8 cellular contexts compared by ENCODE assay signal in the genomic region with DNA sequence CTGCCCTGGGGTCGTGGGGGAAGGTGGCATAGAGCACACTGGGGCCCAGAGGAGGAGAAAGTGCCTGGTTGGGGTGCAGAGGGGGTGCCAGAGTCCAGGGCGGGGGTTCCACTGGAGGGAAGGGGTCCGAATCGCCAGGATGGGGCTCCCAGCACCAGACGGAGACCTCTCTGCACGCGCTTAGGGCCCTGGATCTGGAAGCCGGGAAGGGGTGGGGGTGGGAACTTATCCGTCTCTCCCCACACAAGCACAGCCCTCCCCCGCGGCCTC. TPM values are rescaled to one million over a fixed set of nuclear protein-coding genes. Genes with fewer than 3 reads are reported as not detected.
DNase-seq lines count a peak whose midpoint lies in the region; ATAC-seq and FAIRE-seq lines count a peak whose summit lies in the region.

No MANE protein-coding gene starts in this region.

- H3K27ac ChIP-seq in CD4-positive, alpha-beta memory T cell (ENCODE audit: low read depth, low read length), result peak overlapping the region; percentile 86
- H3K27ac ChIP-seq in right cardiac atrium (ENCODE audit: low read length) (peak overlapping the region; percentile 98), skeletal muscle tissue (ENCODE audit: low read depth, low read length) (peak overlapping the region; percentile 100)

- POLR2A ChIA-PET in CD4-positive, alpha-beta memory T cell (lab: Charles Lee; ENCODE audit: partially characterized antibody), result interaction anchor here (1.0 to 10.8 kb wide), 8 partner anchors 9 to 183 kb away, joined by 3 to 397 read pairs (median 6); partner anchors contain the start of genes CIRBP and FAM174C
- POLR2A ChIA-PET in activated naive CD8-positive, alpha-beta T cell treated with anti-CD3 and anti-CD28 coated beads, Interleukin-2, amount 10 ng/mL, durations not matched to agents 7 days and 5 days (lab: Charles Lee), result interaction anchor here (3.2 to 6.6 kb wide), 3 partner anchors 10 to 18 kb away, joined by 27 to 115 read pairs (median 47); partner anchors contain the start of gene CIRBP

- H3K9me3 ChIP-seq in CD4-positive, alpha-beta memory T cell (ENCODE audit: control insufficient read depth in 1 of 2, low read length in 2 of 2), result no peaks in the 10 kb centered on the region
- H3K9me3 ChIP-seq in right cardiac atrium (ENCODE audit: control insufficient read depth, low read length) (no peaks in the 10 kb centered on the region), skeletal muscle tissue (ENCODE audit: control insufficient read depth in 3 of 3, low read length in 3 of 3) (no peaks in the 10 kb centered on the region)

- peak overlapping the region; percentile 92 to 95 (median 93) for H3K4me3 Mint-ChIP-seq in CD4-positive, alpha-beta memory T cell
- H3K4me3 Mint-ChIP-seq in activated naive CD8-positive, alpha-beta T cell treated with anti-CD3 and anti-CD28 coated beads, Interleukin-2, amount 10 ng/mL, durations not matched to agents 7 days and 5 days, result peak overlapping the region; percentile 93

- peak overlapping the region; percentile 90 to 98 (median 94) for H3K27ac Mint-ChIP-seq in CD4-positive, alpha-beta memory T cell
- peak overlapping the region; percentile 98 for H3K27ac Mint-ChIP-seq in activated naive CD8-positive, alpha-beta T cell treated with anti-CD3 and anti-CD28 coated beads, Interleukin-2, amount 10 ng/mL, durations not matched to agents 7 days and 5 days

- peak overlapping the region; percentile 20 to 83 (median 69) for H3K9ac ChIP-seq in skeletal muscle tissue (ENCODE audit: low read depth in 1 of 3, low read length in 3 of 3)

- peaks cover 0 to 11% (median 0%) of the 10 kb centered on the region in 8 donors for H3K9me3 Mint-ChIP-seq in CD4-positive, alpha-beta memory T cell
- no peaks in the 10 kb centered on the region for H3K9me3 Mint-ChIP-seq in activated naive CD8-positive, alpha-beta T cell treated with anti-CD3 and anti-CD28 coated beads, Interleukin-2, amount 10 ng/mL, durations not matched to agents 7 days and 5 days

- peaks cover 13 to 23% of the 10 kb centered on the region in 2 donors for H3K36me3 Mint-ChIP-seq in CD4-positive, alpha-beta memory T cell
- peaks cover 10% of the 10 kb centered on the region for H3K36me3 Mint-ChIP-seq in activated naive CD8-positive, alpha-beta T cell treated with anti-CD3 and anti-CD28 coated beads, Interleukin-2, amount 10 ng/mL, durations not matched to agents 7 days and 5 days

- peaks cover 2 to 30% (median 14%) of the 10 kb centered on the region in 4 donors for H3K4me1 Mint-ChIP-seq in CD4-positive, alpha-beta memory T cell
- peaks cover 10% of the 10 kb centered on the region for H3K4me1 Mint-ChIP-seq in activated naive CD8-positive, alpha-beta T cell treated with anti-CD3 and anti-CD28 coated beads, Interleukin-2, amount 10 ng/mL, durations not matched to agents 7 days and 5 days

- no peaks in the 10 kb centered on the region for H3K27me3 Mint-ChIP-seq in CD4-positive, alpha-beta memory T cell
- H3K27me3 Mint-ChIP-seq in activated naive CD8-positive, alpha-beta T cell treated with anti-CD3 and anti-CD28 coated beads, Interleukin-2, amount 10 ng/mL, durations not matched to agents 7 days and 5 days, result no peaks in the 10 kb centered on the region

- H3K27me3 ChIP-seq in CD4-positive, alpha-beta memory T cell (ENCODE audit: insufficient read depth, low read length), result no peaks in the 10 kb centered on the region
- H3K27me3 ChIP-seq in right cardiac atrium (ENCODE audit: control insufficient read depth, insufficient read depth) (no peaks in the 10 kb centered on the region), skeletal muscle tissue (ENCODE audit: control insufficient read depth in 3 of 3, insufficient read depth in 3 of 3, low read length in 3 of 3) (no peaks in the 10 kb centered on the region)

- intact Hi-C loops in CD4-positive, alpha-beta memory T cell (cut with micrococcal nuclease), result loop anchor here (5.0 kb wide), 1 partner anchor 156 kb away; the partner anchor contains the start of gene DAZAP1
- intact Hi-C loops in right cardiac atrium (cut with DNase I), result no loop called here

- peaks cover 20% of the 10 kb centered on the region for H3K36me3 ChIP-seq in CD4-positive, alpha-beta memory T cell (ENCODE audit: insufficient read depth, low read length)
- H3K36me3 ChIP-seq in skeletal muscle tissue (ENCODE audit: control insufficient read depth in 3 of 3, insufficient read depth in 3 of 3, low read length in 3 of 3), result peaks cover 18 to 30% (median 23%) of the 10 kb centered on the region in 3 donors

- CTCF ChIA-PET in CD4-positive, alpha-beta memory T cell (lab: Charles Lee; ENCODE audit: partially characterized antibody), result interaction anchor here (1.3 kb wide), 1 partner anchor 15 kb away, joined by 5 read pairs; no protein-coding TSS in a partner anchor

- peaks cover 37% of the 10 kb centered on the region for H3K4me1 ChIP-seq in CD4-positive, alpha-beta memory T cell (ENCODE audit: insufficient read depth, low read length)
- peaks cover 15% of the 10 kb centered on the region for H3K4me1 ChIP-seq in right cardiac atrium (ENCODE audit: control insufficient read depth, insufficient read depth, low read length)
- H3K4me1 ChIP-seq in skeletal muscle tissue (ENCODE audit: control insufficient read depth in 3 of 3, insufficient read depth in 3 of 3, low read length in 3 of 3), result peaks cover 42 to 62% (median 61%) of the 10 kb centered on the region in 3 donors

- peak overlapping the region; percentile 47 to 66 for H3K4me3 ChIP-seq in CD4-positive, alpha-beta memory T cell (ENCODE audit: low read length in 2 of 2)
- peak overlapping the region; percentile 68 for H3K4me3 ChIP-seq in right cardiac atrium (ENCODE audit: low read length)
- H3K4me3 ChIP-seq in skeletal muscle tissue (ENCODE audit: low read length in 3 of 3), result peak overlapping the region; percentile 69 to 74 (median 72)

- no peak for DNase-seq in CD4-positive, alpha-beta memory T cell
- DNase-seq in HT1080 (ENCODE audit: low read depth), result peak; percentile 72
- no peak for DNase-seq in activated naive CD8-positive, alpha-beta T cell treated with anti-CD3 and anti-CD28 coated beads, Interleukin-2, amount 10 ng/mL, durations not matched to agents 7 days and 5 days
- peak in 2 of 3 donors; percentile 93 for DNase-seq in right cardiac atrium
- no peak for DNase-seq in GM19239 (ENCODE audit: insufficient read length, low spot score)
- no peak for DNase-seq in AG08395 (ENCODE audit: low spot score)

- no peak for ATAC-seq in activated naive CD8-positive, alpha-beta T cell treated with anti-CD3 and anti-CD28 coated beads, Interleukin-2, amount 10 ng/mL, durations not matched to agents 7 days and 5 days (ENCODE audit: low read depth)
- ATAC-seq in right cardiac atrium (no peak), GM21381 (IDR thresholded peaks at IDR 0.05; ENCODE audit: unreplicated experiment) (no peak)

- no peak for FAIRE-seq in GM19239 (lab: Jason Lieb, UNC)

- 2% methylated on average over 11 of the region's 11 CpGs for WGBS in right cardiac atrium

RNA-seq across cellular contexts. Expression of gene MIDN, which starts 2.8 kb away (rescaled TPM):
- total RNA-seq in CD4-positive, alpha-beta memory T cell, result 10 to 100 TPM; 30.3 to 34.0 TPM
- polyA plus RNA-seq in CD4-positive, alpha-beta memory T cell, result 1 to 10 TPM in 1 of 2 donors, under 1 TPM in 1; 0.75 to 6.1 TPM
- 10.1 and 11.2 TPM in 2 replicates for total RNA-seq in HT1080 (2014; rRNA removed; shearing (Covaris generic))
- 39.7 and 46.2 TPM in 2 replicates for polyA plus RNA-seq in HT1080 (2015; cell fraction: cytosol; rRNA removed)
- polyA plus RNA-seq in HT1080 (2015; cell fraction: nucleus; rRNA removed), result 62.1 and 101 TPM in 2 replicates
- total RNA-seq in activated naive CD8-positive, alpha-beta T cell treated with anti-CD3 and anti-CD28 coated beads, Interleukin-2, amount 10 ng/mL, durations not matched to agents 7 days and 5 days, result 10 to 100 TPM; 75.2 to 80.7 TPM
- 100 to 1,000 TPM in 1 of 4 donors, 10 to 100 TPM in 3; 50.2 to 123 (median 62.4) TPM for total RNA-seq in right cardiac atrium
- 45.6 TPM for polyA plus RNA-seq in right cardiac atrium
- 5.2 TPM for total RNA-seq in skeletal muscle tissue

RNA-seq across cellular contexts. Expression of gene ATP5F1D, which starts 9.6 kb away (rescaled TPM):
- total RNA-seq in CD4-positive, alpha-beta memory T cell, result 100 to 1,000 TPM; 105 to 108 TPM
- polyA plus RNA-seq in CD4-positive, alpha-beta memory T cell, result 100 to 1,000 TPM; 133 to 243 TPM
- total RNA-seq in HT1080 (2014; rRNA removed; shearing (Covaris generic)), result 55.4 and 127 TPM in 2 replicates
- polyA plus RNA-seq in HT1080 (2015; cell fraction: cytosol; rRNA removed), result 369 and 385 TPM in 2 replicates
- 147 and 154 TPM in 2 replicates for polyA plus RNA-seq in HT1080 (2015; cell fraction: nucleus; rRNA removed)
- 100 to 1,000 TPM; 157 to 161 TPM for total RNA-seq in activated naive CD8-positive, alpha-beta T cell treated with anti-CD3 and anti-CD28 coated beads, Interleukin-2, amount 10 ng/mL, durations not matched to agents 7 days and 5 days
- total RNA-seq in right cardiac atrium (100 to 1,000 TPM; 490 to 706 (median 622) TPM), skeletal muscle tissue (24.5 TPM)
- polyA plus RNA-seq in right cardiac atrium, result 660 TPM

RNA-seq across cellular contexts. Expression of gene CBARP, which starts 13.4 kb away (rescaled TPM):
- not detected for total RNA-seq in CD4-positive, alpha-beta memory T cell
- not detected for polyA plus RNA-seq in CD4-positive, alpha-beta memory T cell
- total RNA-seq in HT1080 (2014; rRNA removed; shearing (Covaris generic)), result 3.1 and 3.2 TPM in 2 replicates
- polyA plus RNA-seq in HT1080 (2015; cell fraction: cytosol; rRNA removed), result 5.9 and 6.6 TPM in 2 replicates
- 11.9 TPM in 2 replicates for polyA plus RNA-seq in HT1080 (2015; cell fraction: nucleus; rRNA removed)
- total RNA-seq in activated naive CD8-positive, alpha-beta T cell treated with anti-CD3 and anti-CD28 coated beads, Interleukin-2, amount 10 ng/mL, durations not matched to agents 7 days and 5 days, result under 1 TPM; 0.14 to 0.17 TPM
- total RNA-seq in right cardiac atrium (1 to 10 TPM in 3 of 4 donors, under 1 TPM in 1; 0.89 to 2.2 (median 1.5) TPM), skeletal muscle tissue (not detected)
- polyA plus RNA-seq in right cardiac atrium, result 0.97 TPM

RNA-seq across cellular contexts. Expression of gene CIRBP, which starts 18.0 kb away (rescaled TPM):
- total RNA-seq in CD4-positive, alpha-beta memory T cell, result 100 to 1,000 TPM; 574 to 638 TPM
- polyA plus RNA-seq in CD4-positive, alpha-beta memory T cell, result 100 to 1,000 TPM; 160 to 257 TPM
- 170 and 219 TPM in 2 replicates for total RNA-seq in HT1080 (2014; rRNA removed; shearing (Covaris generic))
- polyA plus RNA-seq in HT1080 (2015; cell fraction: cytosol; rRNA removed), result 148 and 175 TPM in 2 replicates
- 531 and 623 TPM in 2 replicates for polyA plus RNA-seq in HT1080 (2015; cell fraction: nucleus; rRNA removed)
- 100 to 1,000 TPM; 327 to 342 TPM for total RNA-seq in activated naive CD8-positive, alpha-beta T cell treated with anti-CD3 and anti-CD28 coated beads, Interleukin-2, amount 10 ng/mL, durations not matched to agents 7 days and 5 days
- total RNA-seq in right cardiac atrium (100 to 1,000 TPM; 288 to 417 (median 333) TPM), skeletal muscle tissue (413 TPM)
- polyA plus RNA-seq in right cardiac atrium, result 370 TPM

RNA-seq across cellular contexts. Expression of gene FAM174C, which starts 24.2 kb away (rescaled TPM):
- 10 to 100 TPM; 50.5 to 54.2 TPM for total RNA-seq in CD4-positive, alpha-beta memory T cell
- 100 to 1,000 TPM in 1 of 2 donors, 10 to 100 TPM in 1; 57.2 to 114 TPM for polyA plus RNA-seq in CD4-positive, alpha-beta memory T cell
- 53.1 and 58.1 TPM in 2 replicates for total RNA-seq in HT1080 (2014; rRNA removed; shearing (Covaris generic))
- 64.5 and 87.6 TPM in 2 replicates for polyA plus RNA-seq in HT1080 (2015; cell fraction: cytosol; rRNA removed)
- 29.4 and 37.0 TPM in 2 replicates for polyA plus RNA-seq in HT1080 (2015; cell fraction: nucleus; rRNA removed)
- 10 to 100 TPM; 44.5 to 48.3 TPM for total RNA-seq in activated naive CD8-positive, alpha-beta T cell treated with anti-CD3 and anti-CD28 coated beads, Interleukin-2, amount 10 ng/mL, durations not matched to agents 7 days and 5 days
- total RNA-seq in right cardiac atrium (10 to 100 TPM; 15.9 to 18.1 (median 17.0) TPM), skeletal muscle tissue (9.4 TPM)
- polyA plus RNA-seq in right cardiac atrium, result 25.3 TPM

Comparison
In these comparisons a context has a peak if more than half of its experiments do, and no peak if none do; other contexts are left out.
1. DNase-seq: peak in HT1080 (single experiment) and right cardiac atrium (2 of 3); none in CD4-positive, alpha-beta memory T cell (0 of 5), activated naive CD8-positive, alpha-beta T cell treated with anti-CD3 and anti-CD28 coated beads, Interleukin-2, amount 10 ng/mL, durations not matched to agents 7 days and 5 days (single experiment), GM19239 (single experiment) and AG08395 (single experiment).
2. Peak in every context shown above with its lines, with median percentiles within 50 percentile points of each other: H3K27ac ChIP-seq and H3K4me3 ChIP-seq.